ENCODE assay signal across 1 cellular context in the genomic region with DNA sequence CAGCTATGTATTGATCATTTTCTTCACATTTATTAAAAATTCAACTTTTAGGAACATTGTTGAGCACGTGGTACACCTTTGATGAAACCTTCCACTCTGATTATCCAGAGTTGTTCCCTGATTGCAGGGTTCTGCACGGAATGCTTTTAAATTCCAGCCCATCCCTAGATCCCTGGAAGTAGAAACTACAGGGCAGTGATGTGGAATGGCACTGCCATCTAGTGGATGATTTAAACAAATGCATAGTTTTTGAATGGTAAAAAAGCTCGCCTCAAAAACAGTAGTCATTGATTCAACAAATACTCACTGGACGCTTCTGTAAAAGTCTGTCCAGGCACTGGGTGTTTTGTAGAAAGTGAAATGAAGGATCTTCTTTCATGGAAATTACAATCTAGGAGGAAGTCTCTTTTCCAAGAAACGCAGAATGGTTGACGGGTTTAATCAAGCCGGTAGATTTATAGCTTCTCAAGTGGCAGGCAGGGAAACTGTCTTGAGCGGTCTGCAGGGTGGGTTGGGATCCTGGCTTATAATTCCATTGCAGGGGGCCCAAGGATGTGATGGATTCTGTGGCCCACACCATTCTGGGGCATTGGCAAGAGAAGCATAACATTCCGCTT.
TF ChIP-seq lines count a peak whose summit lies in the region.

No MANE protein-coding gene starts in this region.

TF ChIP-seq in K562, 482 proteins besides CTCF, POLR2A, EP300 and RAD21 (continued from another document):
- TF ChIP-seq, protein P1, sequence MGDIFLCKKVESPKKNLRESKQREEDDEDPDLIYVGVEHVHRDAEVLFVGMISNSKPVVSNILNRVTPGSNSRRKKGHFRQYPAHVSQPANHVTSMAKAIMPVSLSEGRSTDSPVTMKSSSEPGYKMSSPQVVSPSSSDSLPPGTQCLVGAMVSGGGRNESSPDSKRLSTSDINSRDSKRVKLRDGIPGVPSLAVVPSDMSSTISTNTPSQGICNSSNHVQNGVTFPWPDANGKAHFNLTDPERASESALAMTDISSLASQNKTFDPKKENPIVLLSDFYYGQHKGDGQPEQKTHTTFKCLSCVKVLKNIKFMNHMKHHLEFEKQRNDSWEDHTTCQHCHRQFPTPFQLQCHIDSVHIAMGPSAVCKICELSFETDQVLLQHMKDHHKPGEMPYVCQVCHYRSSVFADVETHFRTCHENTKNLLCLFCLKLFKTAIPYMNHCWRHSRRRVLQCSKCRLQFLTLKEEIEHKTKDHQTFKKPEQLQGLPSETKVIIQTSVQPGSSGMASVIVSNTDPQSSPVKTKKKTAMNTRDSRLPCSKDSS (IDR thresholded peaks at IDR 0.05; ENCODE audit: low read depth, partially characterized antibody) = no peak
- no peak for TF ChIP-seq IFI16 (CRISPR knock-in tag; IDR thresholded peaks at IDR 0.05)
- no peak for TF ChIP-seq GTF2A2 (tag; IDR thresholded peaks at IDR 0.05)
- no peak for TF ChIP-seq MAZ (CRISPR knock-in tag; conservative IDR thresholded peaks at IDR 0.05 in 1 of 2, IDR thresholded peaks at IDR 0.05 in 1 of 2)
- TF ChIP-seq NRF1 (conservative IDR thresholded peaks at IDR 0.05 in 1 of 2, IDR thresholded peaks at IDR 0.05 in 1 of 2) = no peak
- TF ChIP-seq, protein P2, sequence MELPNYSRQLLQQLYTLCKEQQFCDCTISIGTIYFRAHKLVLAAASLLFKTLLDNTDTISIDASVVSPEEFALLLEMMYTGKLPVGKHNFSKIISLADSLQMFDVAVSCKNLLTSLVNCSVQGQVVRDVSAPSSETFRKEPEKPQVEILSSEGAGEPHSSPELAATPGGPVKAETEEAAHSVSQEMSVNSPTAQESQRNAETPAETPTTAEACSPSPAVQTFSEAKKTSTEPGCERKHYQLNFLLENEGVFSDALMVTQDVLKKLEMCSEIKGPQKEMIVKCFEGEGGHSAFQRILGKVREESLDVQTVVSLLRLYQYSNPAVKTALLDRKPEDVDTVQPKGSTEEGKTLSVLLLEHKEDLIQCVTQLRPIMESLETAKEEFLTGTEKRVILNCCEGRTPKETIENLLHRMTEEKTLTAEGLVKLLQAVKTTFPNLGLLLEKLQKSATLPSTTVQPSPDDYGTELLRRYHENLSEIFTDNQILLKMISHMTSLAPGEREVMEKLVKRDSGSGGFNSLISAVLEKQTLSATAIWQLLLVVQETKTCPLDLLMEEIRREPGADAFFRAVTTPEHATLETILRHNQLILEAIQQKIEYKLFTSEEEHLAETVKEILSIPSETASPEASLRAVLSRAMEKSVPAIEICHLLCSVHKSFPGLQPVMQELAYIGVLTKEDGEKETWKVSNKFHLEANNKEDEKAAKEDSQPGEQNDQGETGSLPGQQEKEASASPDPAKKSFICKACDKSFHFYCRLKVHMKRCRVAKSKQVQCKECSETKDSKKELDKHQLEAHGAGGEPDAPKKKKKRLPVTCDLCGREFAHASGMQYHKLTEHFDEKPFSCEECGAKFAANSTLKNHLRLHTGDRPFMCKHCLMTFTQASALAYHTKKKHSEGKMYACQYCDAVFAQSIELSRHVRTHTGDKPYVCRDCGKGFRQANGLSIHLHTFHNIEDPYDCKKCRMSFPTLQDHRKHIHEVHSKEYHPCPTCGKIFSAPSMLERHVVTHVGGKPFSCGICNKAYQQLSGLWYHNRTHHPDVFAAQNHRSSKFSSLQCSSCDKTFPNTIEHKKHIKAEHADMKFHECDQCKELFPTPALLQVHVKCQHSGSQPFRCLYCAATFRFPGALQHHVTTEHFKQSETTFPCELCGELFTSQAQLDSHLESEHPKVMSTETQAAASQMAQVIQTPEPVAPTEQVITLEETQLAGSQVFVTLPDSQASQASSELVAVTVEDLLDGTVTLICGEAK (IDR thresholded peaks at IDR 0.05) = no peak
- TF ChIP-seq, protein P2 (CRISPR knock-in tag; IDR thresholded peaks at IDR 0.05) = no peak
- no peak for TF ChIP-seq ILK (tag; IDR thresholded peaks at IDR 0.05; ENCODE audit: borderline replicate concordance, low read depth)
- TF ChIP-seq NCOA1 (IDR thresholded peaks at IDR 0.05; ENCODE audit: low read depth) = no peak
- no peak for TF ChIP-seq FOS (IDR thresholded peaks at IDR 0.05; ENCODE audit: extremely low read depth, insufficient read length)
- TF ChIP-seq MEIS2 (IDR thresholded peaks at IDR 0.05; ENCODE audit: partially characterized antibody) = peak; percentile 32
- TF ChIP-seq SRSF7 (optimal IDR thresholded peaks at IDR 0.05; ENCODE audit: low read depth, low read length) = no peak
- TF ChIP-seq SNRNP70 (optimal IDR thresholded peaks at IDR 0.05; ENCODE audit: low read depth, low read length) = no peak
- TF ChIP-seq, protein P3, sequence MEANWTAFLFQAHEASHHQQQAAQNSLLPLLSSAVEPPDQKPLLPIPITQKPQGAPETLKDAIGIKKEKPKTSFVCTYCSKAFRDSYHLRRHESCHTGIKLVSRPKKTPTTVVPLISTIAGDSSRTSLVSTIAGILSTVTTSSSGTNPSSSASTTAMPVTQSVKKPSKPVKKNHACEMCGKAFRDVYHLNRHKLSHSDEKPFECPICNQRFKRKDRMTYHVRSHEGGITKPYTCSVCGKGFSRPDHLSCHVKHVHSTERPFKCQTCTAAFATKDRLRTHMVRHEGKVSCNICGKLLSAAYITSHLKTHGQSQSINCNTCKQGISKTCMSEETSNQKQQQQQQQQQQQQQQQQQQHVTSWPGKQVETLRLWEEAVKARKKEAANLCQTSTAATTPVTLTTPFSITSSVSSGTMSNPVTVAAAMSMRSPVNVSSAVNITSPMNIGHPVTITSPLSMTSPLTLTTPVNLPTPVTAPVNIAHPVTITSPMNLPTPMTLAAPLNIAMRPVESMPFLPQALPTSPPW (CRISPR knock-in tag; IDR thresholded peaks at IDR 0.05) = no peak
- no peak for TF ChIP-seq ZKSCAN8 (CRISPR knock-in tag; IDR thresholded peaks at IDR 0.05)
- TF ChIP-seq CHD2 (IDR thresholded peaks at IDR 0.05; ENCODE audit: low read depth, low read length) = no peak
- TF ChIP-seq, protein P4, sequence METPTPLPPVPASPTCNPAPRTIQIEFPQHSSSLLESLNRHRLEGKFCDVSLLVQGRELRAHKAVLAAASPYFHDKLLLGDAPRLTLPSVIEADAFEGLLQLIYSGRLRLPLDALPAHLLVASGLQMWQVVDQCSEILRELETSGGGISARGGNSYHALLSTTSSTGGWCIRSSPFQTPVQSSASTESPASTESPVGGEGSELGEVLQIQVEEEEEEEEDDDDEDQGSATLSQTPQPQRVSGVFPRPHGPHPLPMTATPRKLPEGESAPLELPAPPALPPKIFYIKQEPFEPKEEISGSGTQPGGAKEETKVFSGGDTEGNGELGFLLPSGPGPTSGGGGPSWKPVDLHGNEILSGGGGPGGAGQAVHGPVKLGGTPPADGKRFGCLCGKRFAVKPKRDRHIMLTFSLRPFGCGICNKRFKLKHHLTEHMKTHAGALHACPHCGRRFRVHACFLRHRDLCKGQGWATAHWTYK (CRISPR knock-in tag; IDR thresholded peaks at IDR 0.05) = no peak
- TF ChIP-seq, protein P5, sequence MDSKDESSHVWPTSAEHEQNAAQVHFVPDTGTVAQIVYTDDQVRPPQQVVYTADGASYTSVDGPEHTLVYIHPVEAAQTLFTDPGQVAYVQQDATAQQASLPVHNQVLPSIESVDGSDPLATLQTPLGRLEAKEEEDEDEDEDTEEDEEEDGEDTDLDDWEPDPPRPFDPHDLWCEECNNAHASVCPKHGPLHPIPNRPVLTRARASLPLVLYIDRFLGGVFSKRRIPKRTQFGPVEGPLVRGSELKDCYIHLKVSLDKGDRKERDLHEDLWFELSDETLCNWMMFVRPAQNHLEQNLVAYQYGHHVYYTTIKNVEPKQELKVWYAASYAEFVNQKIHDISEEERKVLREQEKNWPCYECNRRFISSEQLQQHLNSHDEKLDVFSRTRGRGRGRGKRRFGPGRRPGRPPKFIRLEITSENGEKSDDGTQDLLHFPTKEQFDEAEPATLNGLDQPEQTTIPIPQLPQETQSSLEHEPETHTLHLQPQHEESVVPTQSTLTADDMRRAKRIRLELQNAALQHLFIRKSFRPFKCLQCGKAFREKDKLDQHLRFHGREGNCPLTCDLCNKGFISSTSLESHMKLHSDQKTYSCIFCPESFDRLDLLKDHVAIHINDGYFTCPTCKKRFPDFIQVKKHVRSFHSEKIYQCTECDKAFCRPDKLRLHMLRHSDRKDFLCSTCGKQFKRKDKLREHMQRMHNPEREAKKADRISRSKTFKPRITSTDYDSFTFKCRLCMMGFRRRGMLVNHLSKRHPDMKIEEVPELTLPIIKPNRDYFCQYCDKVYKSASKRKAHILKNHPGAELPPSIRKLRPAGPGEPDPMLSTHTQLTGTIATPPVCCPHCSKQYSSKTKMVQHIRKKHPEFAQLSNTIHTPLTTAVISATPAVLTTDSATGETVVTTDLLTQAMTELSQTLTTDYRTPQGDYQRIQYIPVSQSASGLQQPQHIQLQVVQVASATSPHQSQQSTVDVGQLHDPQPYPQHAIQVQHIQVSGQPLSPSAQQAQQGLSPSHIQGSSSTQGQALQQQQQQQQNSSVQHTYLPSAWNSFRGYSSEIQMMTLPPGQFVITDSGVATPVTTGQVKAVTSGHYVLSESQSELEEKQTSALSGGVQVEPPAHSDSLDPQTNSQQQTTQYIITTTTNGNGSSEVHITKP (IDR thresholded peaks at IDR 0.05; ENCODE audit: partially characterized antibody) = no peak
- no peak for TF ChIP-seq RBM14 (IDR thresholded peaks at IDR 0.05; ENCODE audit: borderline replicate concordance, insufficient read depth, low read depth, low read length)
- no peak for TF ChIP-seq WHSC1 (IDR thresholded peaks at IDR 0.05; ENCODE audit: low read length)
- no peak for TF ChIP-seq HDAC1 (IDR thresholded peaks at IDR 0.05)
- TF ChIP-seq KLF16 (IDR thresholded peaks at IDR 0.05) = 0 out of 2 replicates have a peak, but pooled peaks have one; percentile 14
- TF ChIP-seq, protein P6, sequence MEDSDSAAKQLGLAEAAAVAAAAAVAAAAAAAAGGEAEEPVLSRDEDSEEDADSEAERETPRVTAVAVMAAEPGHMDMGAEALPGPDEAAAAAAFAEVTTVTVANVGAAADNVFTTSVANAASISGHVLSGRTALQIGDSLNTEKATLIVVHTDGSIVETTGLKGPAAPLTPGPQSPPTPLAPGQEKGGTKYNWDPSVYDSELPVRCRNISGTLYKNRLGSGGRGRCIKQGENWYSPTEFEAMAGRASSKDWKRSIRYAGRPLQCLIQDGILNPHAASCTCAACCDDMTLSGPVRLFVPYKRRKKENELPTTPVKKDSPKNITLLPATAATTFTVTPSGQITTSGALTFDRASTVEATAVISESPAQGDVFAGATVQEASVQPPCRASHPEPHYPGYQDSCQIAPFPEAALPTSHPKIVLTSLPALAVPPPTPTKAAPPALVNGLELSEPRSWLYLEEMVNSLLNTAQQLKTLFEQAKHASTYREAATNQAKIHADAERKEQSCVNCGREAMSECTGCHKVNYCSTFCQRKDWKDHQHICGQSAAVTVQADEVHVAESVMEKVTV (CRISPR knock-in tag; IDR thresholded peaks at IDR 0.05) = peak; percentile 56
- no peak for TF ChIP-seq ZFP1 (CRISPR knock-in tag; IDR thresholded peaks at IDR 0.05)
- TF ChIP-seq EGR1 (conservative IDR thresholded peaks at IDR 0.05) = no peak
- no peak for TF ChIP-seq GATAD2A (IDR thresholded peaks at IDR 0.05)
